In genomic region chr2:130183500-130184373, GRCh38 we compare ENCODE assay signal across 9 cellular contexts. TPM values are rescaled to one million over a fixed set of nuclear protein-coding genes. Genes with fewer than 3 reads are reported as not detected.
DNase-seq lines count a peak whose midpoint lies in the region; ATAC-seq and TF ChIP-seq lines count a peak whose summit lies in the region.
"Had no signal": no experiment of that assay in that cellular context is flagged by ENCODE, and none has a peak within 500 bp of the region (broad histone marks: within the 10 kb centered on the region; RNA-seq: fewer than 3 reads in every experiment).

No MANE protein-coding gene starts in this region.

- H3K4me3 Mint-ChIP-seq in naive thymus-derived CD8-positive, alpha-beta T cell = peak overlapping the region; percentile 47 to 84 (median 76)

- H3K9me3 Mint-ChIP-seq in naive thymus-derived CD8-positive, alpha-beta T cell = no peaks in the 10 kb centered on the region

- no peak for DNase-seq in NB4 (ENCODE audit: low read depth)
- DNase-seq in choroid plexus epithelial cell (ENCODE audit: low read depth) = peak; percentile 59
- no peak for DNase-seq in naive thymus-derived CD8-positive, alpha-beta T cell
- DNase-seq in NCI-H510A treated with DMSO at 0.1 percent for 48 hours (lab: John Stamatoyannopoulos, UW) = no peak
- no peak for DNase-seq in activated gamma-delta T cell treated with Interleukin-2 at 50 U/mL for 16 hours
- no peak for DNase-seq in foreskin melanocyte

- no peak for TF ChIP-seq CTCF in NB4 (IDR thresholded peaks at IDR 0.05; ENCODE audit: low read depth, low read length)
- no peak for TF ChIP-seq CTCF in choroid plexus epithelial cell (conservative IDR thresholded peaks at IDR 0.05; ENCODE audit: low read depth, low read length)

- H4K20me1 ChIP-seq in BLaER1 treated with 17β-estradiol and CSF1 and Interleukin-3, amounts not matched to agents 10 nM and 100 nM = peaks cover 6 to 80% (median 54%) of the 10 kb centered on the region in 11 experiments; a peak in 20 of 22 replicates

- H3K4me1 Mint-ChIP-seq in naive thymus-derived CD8-positive, alpha-beta T cell = peaks cover 3 to 35% (median 30%) of the 10 kb centered on the region in 4 donors

- peak overlapping the region in 9 of 10 donors; percentile 41 to 87 (median 81) for H3K27ac Mint-ChIP-seq in naive thymus-derived CD8-positive, alpha-beta T cell

- H3K36me3 ChIP-seq in BLaER1 treated with 17β-estradiol and CSF1 and Interleukin-3, amounts not matched to agents 10 nM and 100 nM = peaks cover 5 to 53% (median 26%) of the 10 kb centered on the region in 11 experiments; a peak in 19 of 22 replicates

- H3K4me2 ChIP-seq in BLaER1 treated with 17β-estradiol and CSF1 and Interleukin-3, amounts not matched to agents 10 nM and 100 nM = peak overlapping the region; percentile 89 to 99 (median 96)

- H3K27ac ChIP-seq in BLaER1 treated with 17β-estradiol and CSF1 and Interleukin-3, amounts not matched to agents 10 nM and 100 nM = peak overlapping the region; percentile 20 to 95 (median 92); a peak in 21 of 22 replicates

- no peak for ATAC-seq in naive thymus-derived CD8-positive, alpha-beta T cell
- no peak for ATAC-seq in GM21390 (IDR thresholded peaks at IDR 0.05; ENCODE audit: unreplicated experiment)

- H3K27me3 ChIP-seq in BLaER1 treated with 17β-estradiol and CSF1 and Interleukin-3, amounts not matched to agents 10 nM and 100 nM = no peaks in the 10 kb centered on the region

- peak overlapping the region; percentile 89 to 100 (median 97) for H3K4me3 ChIP-seq in BLaER1 treated with 17β-estradiol and CSF1 and Interleukin-3, amounts not matched to agents 10 nM and 100 nM
- H3K4me3 ChIP-seq in NB4 (ENCODE audit: low read depth, low read length) (peak overlapping the region; percentile 91), choroid plexus epithelial cell (ENCODE audit: low read depth, low read length) (peak overlapping the region; percentile 59)

- H3K9ac ChIP-seq in BLaER1 treated with 17β-estradiol and CSF1 and Interleukin-3, amounts not matched to agents 10 nM and 100 nM = peak overlapping the region; percentile 88 to 98 (median 95)

- H3K27me3 Mint-ChIP-seq in naive thymus-derived CD8-positive, alpha-beta T cell = no peaks in the 10 kb centered on the region

- H3K36me3 Mint-ChIP-seq in naive thymus-derived CD8-positive, alpha-beta T cell = peaks cover 0 to 5% (median 0%) of the 10 kb centered on the region in 3 donors

- POLR2A ChIA-PET in naive thymus-derived CD8-positive, alpha-beta T cell (lab: Charles Lee) = no interaction called here

- no peak for TF ChIP-seq POLR2A in NB4 (IDR thresholded peaks at IDR 0.05; ENCODE audit: extremely low read depth, insufficient read length)

- H3K9me3 ChIP-seq in BLaER1 treated with 17β-estradiol and CSF1 and Interleukin-3, amounts not matched to agents 10 nM and 100 nM (replicated peaks in 1 of 11) = no peaks in the 10 kb centered on the region

- H3K4me1 ChIP-seq in BLaER1 treated with 17β-estradiol and CSF1 and Interleukin-3, amounts not matched to agents 10 nM and 100 nM = peaks cover 32 to 66% (median 49%) of the 10 kb centered on the region in 10 experiments

RNA-seq across cellular contexts. Expression of gene MZT2B, which starts 1.7 kb away (rescaled TPM):
- total RNA-seq in naive thymus-derived CD8-positive, alpha-beta T cell = 100 to 1,000 TPM; 208 to 217 TPM
- 100 to 1,000 TPM; 171 to 189 (median 180) TPM for polyA plus RNA-seq in naive thymus-derived CD8-positive, alpha-beta T cell

RNA-seq across cellular contexts. Expression of gene SMPD4, which starts 2.3 kb away (rescaled TPM):
- 10 to 100 TPM; 55.8 to 62.2 TPM for total RNA-seq in naive thymus-derived CD8-positive, alpha-beta T cell
- polyA plus RNA-seq in naive thymus-derived CD8-positive, alpha-beta T cell = 10 to 100 TPM; 21.9 to 44.4 (median 35.4) TPM

RNA-seq across cellular contexts. Expression of gene TUBA3E, which starts 14.5 kb away (rescaled TPM):
- total RNA-seq in naive thymus-derived CD8-positive, alpha-beta T cell = not detected
- polyA plus RNA-seq in naive thymus-derived CD8-positive, alpha-beta T cell = not detected
- total RNA-seq: urinary bladder had no signal
- polyA plus RNA-seq: urinary bladder had no signal

RNA-seq across cellular contexts. Expression of gene CCDC74B, which starts 38.8 kb away (rescaled TPM):
- total RNA-seq in naive thymus-derived CD8-positive, alpha-beta T cell = under 1 TPM in 1 of 2 experiments, not detected in 1; 0.49 TPM
- polyA plus RNA-seq in naive thymus-derived CD8-positive, alpha-beta T cell = under 1 TPM in 1 of 3 donors, not detected in 2; 0.57 TPM

RNA-seq across cellular contexts. Expression of gene POTEF, which starts 54.7 kb away (rescaled TPM):
- total RNA-seq in naive thymus-derived CD8-positive, alpha-beta T cell = not detected
- not detected for polyA plus RNA-seq in naive thymus-derived CD8-positive, alpha-beta T cell
- total RNA-seq: urinary bladder had no signal
- polyA plus RNA-seq: urinary bladder had no signal
